ENCODE assay signal across 2 cellular contexts in genomic region chr16:31445931-31446330, GRCh38.
TF ChIP-seq lines count a peak whose summit lies in the region.

No MANE protein-coding gene starts in this region.

TF ChIP-seq in HEK293, 187 proteins besides CTCF, POLR2A, EP300 and RAD21:
- peak; percentile 12 for TF ChIP-seq SETDB1 (IDR thresholded peaks at IDR 0.05; ENCODE audit: insufficient read length, low read length)

TF ChIP-seq in K562, 482 proteins besides CTCF, POLR2A, EP300 and RAD21:
- peak in 1 of 2 experiments; percentile 43; a peak in 1 of 4 replicates for TF ChIP-seq TRIM24 (IDR thresholded peaks at IDR 0.05)
- TF ChIP-seq ZNF431 (CRISPR knock-in tag; IDR thresholded peaks at IDR 0.05): peak; percentile 93
